8 cellular contexts compared by ENCODE assay signal in the genomic region with DNA sequence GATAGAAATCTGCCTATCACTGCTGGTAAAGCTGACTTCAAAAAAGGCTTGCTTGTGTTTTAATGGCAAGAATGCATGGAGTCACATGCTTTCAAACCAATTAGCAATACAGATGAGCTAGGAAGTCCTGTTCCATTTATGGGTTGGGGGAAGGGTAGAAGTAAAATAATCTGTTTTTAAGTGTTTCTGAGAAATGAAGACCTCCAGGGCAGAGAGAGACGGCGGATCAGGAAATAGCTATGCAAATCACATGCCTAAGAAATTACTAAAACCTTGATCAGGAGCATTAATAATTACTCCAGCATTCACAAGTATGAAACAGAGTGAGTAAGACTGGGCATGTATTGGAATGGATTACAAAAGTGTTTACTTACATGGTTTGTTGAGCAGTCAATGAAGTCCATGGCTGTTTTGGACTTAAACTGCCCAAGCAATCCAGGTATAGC.
DNase-seq lines count a peak whose midpoint lies in the region; ATAC-seq lines count a peak whose summit lies in the region.
"Had no signal": no experiment of that assay in that cellular context is flagged by ENCODE, and none has a peak within 500 bp of the region (broad histone marks: within the 10 kb centered on the region; RNA-seq: fewer than 3 reads in every experiment).

No MANE protein-coding gene starts in this region.

- peak overlapping the region; percentile 99 for H3K27ac Mint-ChIP-seq in T-helper 1 cell treated with Interleukin-12 subunit alpha and Interleukin-12 subunit beta and Interleukin-4 antibody, amounts not matched to agents 30 μg/mL and 1 μg/mL, for 36 hours
- peak overlapping the region; percentile 60 to 71 for H3K27ac Mint-ChIP-seq in stimulated activated naive CD8-positive, alpha-beta T cell treated with anti-CD3 and anti-CD28 coated beads, Interleukin-15, amount 100 ng/mL, for 72 hours

- intact Hi-C loops in Right ventricle myocardium inferior (cut with DNase I), result no loop called here

- H3K36me3 Mint-ChIP-seq in T-helper 1 cell treated with Interleukin-12 subunit alpha and Interleukin-12 subunit beta and Interleukin-4 antibody, amounts not matched to agents 30 μg/mL and 1 μg/mL, for 36 hours (ENCODE audit: low read depth), result peaks cover 26% of the 10 kb centered on the region

- H3K9me3 Mint-ChIP-seq in T-helper 1 cell treated with Interleukin-12 subunit alpha and Interleukin-12 subunit beta and Interleukin-4 antibody, amounts not matched to agents 30 μg/mL and 1 μg/mL, for 36 hours, result peaks cover 3% of the 10 kb centered on the region
- no peaks in the 10 kb centered on the region for H3K9me3 Mint-ChIP-seq in stimulated activated naive CD8-positive, alpha-beta T cell treated with anti-CD3 and anti-CD28 coated beads, Interleukin-15, amount 100 ng/mL, for 72 hours

- H3K27me3 Mint-ChIP-seq in T-helper 1 cell treated with Interleukin-12 subunit alpha and Interleukin-12 subunit beta and Interleukin-4 antibody, amounts not matched to agents 30 μg/mL and 1 μg/mL, for 36 hours (ENCODE audit: low read depth), result no peaks in the 10 kb centered on the region
- H3K27me3 Mint-ChIP-seq in stimulated activated naive CD8-positive, alpha-beta T cell treated with anti-CD3 and anti-CD28 coated beads, Interleukin-15, amount 100 ng/mL, for 72 hours, result no peaks in the 10 kb centered on the region

- H3K4me1 Mint-ChIP-seq in T-helper 1 cell treated with Interleukin-12 subunit alpha and Interleukin-12 subunit beta and Interleukin-4 antibody, amounts not matched to agents 30 μg/mL and 1 μg/mL, for 36 hours (ENCODE audit: low read depth), result peaks cover 90% of the 10 kb centered on the region
- H3K4me1 Mint-ChIP-seq in stimulated activated naive CD8-positive, alpha-beta T cell treated with anti-CD3 and anti-CD28 coated beads, Interleukin-15, amount 100 ng/mL, for 72 hours, result peaks cover 97% of the 10 kb centered on the region

- DNase-seq in HCEC 1CT (peak; percentile 94), foreskin melanocyte (peak; percentile 94), GOT3 (lab: John Stamatoyannopoulos, UW) (no peak), Right ventricle myocardium inferior (ENCODE audit: missing footprints) (no peak)
- DNase-seq in stimulated activated naive CD8-positive, alpha-beta T cell treated with anti-CD3 and anti-CD28 coated beads, Interleukin-15, amount 100 ng/mL, for 72 hours, result no peak
- DNase-seq: Right ventricle myocardium superior had no signal

- ATAC-seq in stimulated activated naive CD8-positive, alpha-beta T cell treated with anti-CD3 and anti-CD28 coated beads, Interleukin-15, amount 100 ng/mL, for 72 hours, result no peak
- ATAC-seq in HG02852 (IDR thresholded peaks at IDR 0.05; ENCODE audit: unreplicated experiment) (no peak), Right ventricle myocardium inferior (no peak)

- H3K4me3 Mint-ChIP-seq in T-helper 1 cell treated with Interleukin-12 subunit alpha and Interleukin-12 subunit beta and Interleukin-4 antibody, amounts not matched to agents 30 μg/mL and 1 μg/mL, for 36 hours, result peak overlapping the region; percentile 68
- H3K4me3 Mint-ChIP-seq in stimulated activated naive CD8-positive, alpha-beta T cell treated with anti-CD3 and anti-CD28 coated beads, Interleukin-15, amount 100 ng/mL, for 72 hours, result peak overlapping the region; percentile 13 to 55

Comparison
In these comparisons a context has a peak if more than half of its experiments do, and no peak if none do; other contexts are left out.
1. DNase-seq: peak in HCEC 1CT (single experiment) and foreskin melanocyte (single experiment); none in stimulated activated naive CD8-positive, alpha-beta T cell treated with anti-CD3 and anti-CD28 coated beads, Interleukin-15, amount 100 ng/mL, for 72 hours (0 of 2), GOT3 (single experiment) and Right ventricle myocardium inferior (single experiment).